ENCODE assay signal across 22 cellular contexts in genomic region chr4:106816501-106816900, GRCh38.
DNase-seq lines count a peak whose midpoint lies in the region; ATAC-seq and TF ChIP-seq lines count a peak whose summit lies in the region.
"Had no signal": no experiment of that assay in that cellular context is flagged by ENCODE, and none has a peak within 500 bp of the region (broad histone marks: within the 10 kb centered on the region; RNA-seq: fewer than 3 reads in every experiment).

No MANE protein-coding gene starts in this region.

- WGBS in mesendoderm (ENCODE audit: extremely low coverage, insufficient coverage, low lambda C conversion rate), result no CpG with 5 or more reads among the region's 1 CpG

- no peak overlapping the region for H3K18ac ChIP-seq in mesendoderm (ENCODE audit: low read length)

- no peak overlapping the region for H4K8ac ChIP-seq in mesendoderm (ENCODE audit: low read depth, low read length)

- no peaks in the 10 kb centered on the region for H3K9me3 ChIP-seq in lower lobe of right lung
- H3K9me3 ChIP-seq: pancreas, thoracic aorta had no signal

- intact Hi-C loops in lower lobe of right lung (cut with DNase I), result no loop called here

- no peak overlapping the region for H3K23ac ChIP-seq in mesendoderm (ENCODE audit: low read length)

- H3K4me1 ChIP-seq in mesendoderm (ENCODE audit: control insufficient read depth, low read depth, low read length) (no peaks in the 10 kb centered on the region), lower lobe of right lung (no peaks in the 10 kb centered on the region)
- H3K4me1 ChIP-seq: pancreas had no signal

- in situ Hi-C loops in brain microvascular endothelial cell (cut with HindIII; ENCODE audit: low pct_ligation_motif_present, low sequenced_read_pairs), result no loop called here

- H2BK120ac ChIP-seq in mesendoderm (ENCODE audit: low read depth, low read length), result no peak overlapping the region

- H3K4me3 ChIP-seq in brain microvascular endothelial cell (ENCODE audit: low read depth, low read length), result no peak overlapping the region
- H3K4me3 ChIP-seq in mesendoderm (ENCODE audit: low read length), result no peak overlapping the region
- no peak overlapping the region for H3K4me3 ChIP-seq in lower lobe of right lung
- H3K4me3 ChIP-seq: pancreas, thoracic aorta had no signal

- H3K9ac ChIP-seq in mesendoderm (ENCODE audit: low read length), result no peak overlapping the region

- H3K4me2 ChIP-seq in mesendoderm (ENCODE audit: low read length), result no peak overlapping the region

- TF ChIP-seq CTCF in brain microvascular endothelial cell (IDR thresholded peaks at IDR 0.05; ENCODE audit: low read depth, low read length, missing control alignments) (no peak), lower lobe of right lung (IDR thresholded peaks at IDR 0.05) (no peak)

- no peaks in the 10 kb centered on the region for H3K79me2 ChIP-seq in mesendoderm (ENCODE audit: control insufficient read depth, insufficient read depth, low read length)

- no peak for ATAC-seq in HG02870 (IDR thresholded peaks at IDR 0.05; ENCODE audit: unreplicated experiment)
- ATAC-seq in lower lobe of right lung, result no peak
- ATAC-seq: activated T-cell treated with anti-CD3 and anti-CD28 coated beads, Interleukin-2, amount 50 U/mL, for 72 hours; CD8-positive, alpha-beta T cell; naive thymus-derived CD8-positive, alpha-beta T cell; pancreas; sciatic nerve; stimulated activated naive B cell treated with anti-CD40 and anti-IgM and Interleukin-4, amounts not matched to agents 10 μg/mL and 1 μg/mL and 100 μg/mL, for 72 hours had no signal

- H2AK5ac ChIP-seq in mesendoderm (ENCODE audit: low read length), result no peak overlapping the region

- no peak overlapping the region for H3K56ac ChIP-seq in mesendoderm (ENCODE audit: low read length)

- H4K5ac ChIP-seq in mesendoderm (ENCODE audit: low read length), result no peak overlapping the region

- no peak overlapping the region for H2BK5ac ChIP-seq in mesendoderm (ENCODE audit: low read length)

- H3K27me3 ChIP-seq in brain microvascular endothelial cell (replicated peaks), result no peaks in the 10 kb centered on the region
- no peaks in the 10 kb centered on the region for H3K27me3 ChIP-seq in mesendoderm (ENCODE audit: insufficient read depth, low read length, poor library complexity)
- peaks cover 4% of the 10 kb centered on the region for H3K27me3 ChIP-seq in lower lobe of right lung (ENCODE audit: low read depth)
- H3K27me3 ChIP-seq: pancreas had no signal

- H3K27ac ChIP-seq in brain microvascular endothelial cell, result no peak overlapping the region
- no peak overlapping the region for H3K27ac ChIP-seq in mesendoderm (ENCODE audit: low read depth, low read length)
- H3K27ac ChIP-seq in lower lobe of right lung, result no peak overlapping the region
- H3K27ac ChIP-seq: epithelial cell of prostate, pancreas, RWPE1, thoracic aorta had no signal

- H3K36me3 ChIP-seq in brain microvascular endothelial cell (replicated peaks) (no peaks in the 10 kb centered on the region), mesendoderm (ENCODE audit: control insufficient read depth, insufficient read depth, low read length) (no peaks in the 10 kb centered on the region), lower lobe of right lung (no peaks in the 10 kb centered on the region)
- H3K36me3 ChIP-seq: pancreas, thoracic aorta had no signal

- H3K79me1 ChIP-seq in mesendoderm (ENCODE audit: low read length), result no peaks in the 10 kb centered on the region

- no peak overlapping the region for H3K4ac ChIP-seq in mesendoderm (ENCODE audit: low read depth, low read length)

- DNase-seq in AG20443 (ENCODE audit: low spot score), result peak; percentile 27
- DNase-seq in M059J (ENCODE audit: low read depth), result peak; percentile 8
- peak; percentile 53 for DNase-seq in brain microvascular endothelial cell
- peak; percentile 39 for DNase-seq in mesendoderm
- DNase-seq in activated naive CD4-positive, alpha-beta T cell treated with Interleukin-2 at 50 U/mL for 16 hours, result no peak
- DNase-seq in activated effector memory CD4-positive, alpha-beta T cell treated with anti-CD3 and anti-CD28 coated beads, Interleukin-2, amount 50 U/mL, for 16 hours, result no peak
- DNase-seq in lower lobe of right lung, result no peak
- DNase-seq: ACHN; activated CD8-positive, alpha-beta memory T cell treated with anti-CD3 and anti-CD28 coated beads for 24 hours; activated T-cell treated with anti-CD3 and anti-CD28 coated beads, Interleukin-2, amount 50 U/mL, for 72 hours; CD8-positive, alpha-beta T cell; DMS153; naive thymus-derived CD8-positive, alpha-beta T cell; NCI-H510A treated with DMSO at 0.1 percent for 48 hours; pancreas; stimulated activated naive B cell treated with anti-CD40 and anti-IgM and Interleukin-4, amounts not matched to agents 10 μg/mL and 1 μg/mL and 100 μg/mL, for 72 hours; T1000 had no signal

- H2BK15ac ChIP-seq in mesendoderm (replicated peaks; ENCODE audit: low read depth), result no peak overlapping the region

Comparison
In these comparisons a context has a peak if more than half of its experiments do, and no peak if none do; other contexts are left out.
1. DNase-seq: peak in AG20443 (single experiment), M059J (single experiment), brain microvascular endothelial cell (single experiment) and mesendoderm (single experiment); none in activated naive CD4-positive, alpha-beta T cell treated with Interleukin-2 at 50 U/mL for 16 hours (single experiment), activated effector memory CD4-positive, alpha-beta T cell treated with anti-CD3 and anti-CD28 coated beads, Interleukin-2, amount 50 U/mL, for 16 hours (single experiment) and lower lobe of right lung (single experiment).